In genomic region chr17:28925912-28926365, GRCh38 we compare ENCODE assay signal across 9 cellular contexts. TPM values are rescaled to one million over a fixed set of nuclear protein-coding genes. Genes with fewer than 3 reads are reported as not detected.
A peak's percentile ranks its signal among the peaks of the same experiment; 100 is the strongest.
DNase-seq lines count a peak whose midpoint lies in the region; ATAC-seq and TF ChIP-seq lines count a peak whose summit lies in the region.
"Had no signal": no experiment of that assay in that cellular context is flagged by ENCODE, and none has a peak within 500 bp of the region (broad histone marks: within the 10 kb centered on the region; RNA-seq: fewer than 3 reads in every experiment).

No MANE protein-coding gene starts in this region.

- H3K27ac ChIP-seq in VCaP: peak overlapping the region; percentile 3
- H3K27ac ChIP-seq in epithelial cell of prostate: peak overlapping the region; percentile 73
- peak overlapping the region; percentile 4 for H3K27ac ChIP-seq in skeletal muscle tissue (ENCODE audit: low read depth, low read length)

- no peaks in the 10 kb centered on the region for H3K9me3 ChIP-seq in skeletal muscle tissue (ENCODE audit: control insufficient read depth in 3 of 3, low read length in 3 of 3)

- TF ChIP-seq CTCF in VCaP (conservative IDR thresholded peaks at IDR 0.05): no peak

- peak; percentile 75 for DNase-seq in CD1c-positive myeloid dendritic cell (ENCODE audit: extremely low spot score)
- DNase-seq in HT1080 (ENCODE audit: low read depth): peak; percentile 95
- DNase-seq in epithelial cell of prostate (ENCODE audit: low read depth, low spot score): peak; percentile 85
- DNase-seq in superior temporal gyrus (ENCODE audit: extremely low spot score): no peak

- no peak overlapping the region for H3K4me3 ChIP-seq in skeletal muscle tissue (ENCODE audit: low read length in 3 of 3)

- peaks cover 12 to 37% (median 29%) of the 10 kb centered on the region in 3 donors for H3K36me3 ChIP-seq in skeletal muscle tissue (ENCODE audit: control insufficient read depth in 3 of 3, insufficient read depth in 3 of 3, low read length in 3 of 3)

- ATAC-seq in GM21825 (IDR thresholded peaks at IDR 0.05; ENCODE audit: unreplicated experiment): no peak
- no peak for ATAC-seq in HG02678 (IDR thresholded peaks at IDR 0.05; ENCODE audit: unreplicated experiment)
- ATAC-seq: HCT116 had no signal

- peaks cover 8 to 11% (median 11%) of the 10 kb centered on the region in 3 donors for H3K4me1 ChIP-seq in skeletal muscle tissue (ENCODE audit: control insufficient read depth in 3 of 3, insufficient read depth in 3 of 3, low read length in 3 of 3)

- H3K9ac ChIP-seq in skeletal muscle tissue (ENCODE audit: low read depth in 1 of 3, low read length in 3 of 3): no peak overlapping the region

- no peaks in the 10 kb centered on the region for H3K27me3 ChIP-seq in skeletal muscle tissue (ENCODE audit: control insufficient read depth in 3 of 3, insufficient read depth in 3 of 3, low read length in 3 of 3)

RNA-seq across cellular contexts. Expression of gene DHRS13, which starts 23.1 kb away (rescaled TPM):
- 8.7 and 13.6 TPM in 2 replicates for total RNA-seq in HT1080 (2014; rRNA removed; shearing (Covaris generic))
- polyA plus RNA-seq in HT1080 (2015; cell fraction: cytosol; rRNA removed): 7.0 and 7.8 TPM in 2 replicates
- polyA plus RNA-seq in HT1080 (2015; cell fraction: nucleus; rRNA removed): 5.3 and 8.6 TPM in 2 replicates
- total RNA-seq in skeletal muscle tissue: 5.7 TPM

RNA-seq across cellular contexts. Expression of gene PHF12, which starts 25.4 kb away (rescaled TPM):
- total RNA-seq in HT1080 (2014; rRNA removed; shearing (Covaris generic)): 21.1 and 24.7 TPM in 2 replicates
- 12.6 and 18.9 TPM in 2 replicates for polyA plus RNA-seq in HT1080 (2015; cell fraction: cytosol; rRNA removed)
- 32.8 and 39.2 TPM in 2 replicates for polyA plus RNA-seq in HT1080 (2015; cell fraction: nucleus; rRNA removed)
- 8.9 TPM for total RNA-seq in skeletal muscle tissue

RNA-seq across cellular contexts. Expression of gene FLOT2, which starts 28.4 kb away (rescaled TPM):
- 23.4 and 28.1 TPM in 2 replicates for total RNA-seq in HT1080 (2014; rRNA removed; shearing (Covaris generic))
- polyA plus RNA-seq in HT1080 (2015; cell fraction: cytosol; rRNA removed): 46.8 and 46.9 TPM in 2 replicates
- polyA plus RNA-seq in HT1080 (2015; cell fraction: nucleus; rRNA removed): 31.1 and 33.8 TPM in 2 replicates
- 25.6 TPM for total RNA-seq in skeletal muscle tissue

Comparison
In these comparisons a context has a peak if more than half of its experiments do, and no peak if none do; other contexts are left out.
1. H3K27ac ChIP-seq: peak in every context shown above with its lines; median percentile 73 in epithelial cell of prostate; 4 in skeletal muscle tissue; 3 in VCaP.